ENCODE assay signal across 17 cellular contexts in the genomic region with DNA sequence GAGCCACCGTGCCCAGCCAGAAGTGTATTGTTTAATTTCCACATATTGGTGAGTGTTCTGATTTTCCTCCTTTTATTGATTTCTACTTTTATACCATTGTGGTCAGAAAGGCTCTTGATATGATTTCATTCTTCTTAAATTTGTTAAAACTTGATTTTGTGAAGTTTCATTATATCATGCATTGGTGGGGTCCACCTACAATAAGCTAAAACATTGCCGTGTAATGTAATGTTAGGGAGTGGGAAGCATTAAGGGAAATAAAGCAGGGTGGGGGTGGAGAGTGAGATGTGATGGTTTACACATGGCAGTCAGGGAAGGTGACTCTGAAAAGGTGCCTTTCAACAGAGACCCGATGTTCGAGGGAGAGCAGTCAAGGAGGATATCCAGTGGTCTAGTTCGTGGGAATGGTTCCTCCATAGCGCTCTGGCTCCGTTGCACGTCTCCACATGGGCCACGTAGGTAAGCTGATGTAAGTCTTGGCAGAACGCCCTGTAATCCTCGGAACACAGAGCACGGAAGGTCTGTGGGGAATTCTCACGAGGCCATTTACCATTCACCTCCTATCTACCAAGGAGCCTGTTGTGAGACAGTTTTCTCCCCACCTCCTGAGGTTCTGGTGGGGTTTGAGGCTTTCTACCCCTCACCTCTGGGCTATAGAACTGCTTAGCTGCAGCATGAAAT. TPM values are rescaled to one million over a fixed set of nuclear protein-coding genes. Genes with fewer than 3 reads are reported as not detected.
A peak's percentile ranks its signal among the peaks of the same experiment; 100 is the strongest.
DNase-seq lines count a peak whose midpoint lies in the region; ATAC-seq, FAIRE-seq and TF ChIP-seq lines count a peak whose summit lies in the region.
"Had no signal": no experiment of that assay in that cellular context is flagged by ENCODE, and none has a peak within 500 bp of the region (broad histone marks: within the 10 kb centered on the region; RNA-seq: fewer than 3 reads in every experiment).

No MANE protein-coding gene starts in this region.

- H3K4me1 ChIP-seq in HEK293 (ENCODE audit: control insufficient read depth, insufficient read depth, low read length) = no peaks in the 10 kb centered on the region
- peaks cover 4 to 34% (median 20%) of the 10 kb centered on the region in 4 donors for H3K4me1 ChIP-seq in esophagus muscularis mucosa
- no peaks in the 10 kb centered on the region for H3K4me1 ChIP-seq in pancreas

- ATAC-seq in pancreas = peak; percentile 71 to 82 (median 79)
- ATAC-seq in HG03095 (IDR thresholded peaks at IDR 0.05; ENCODE audit: unreplicated experiment) = no peak
- ATAC-seq: CD8-positive, alpha-beta T cell; effector memory CD8-positive, alpha-beta T cell had no signal

- DNase-seq in NCI-H69 (lab: John Stamatoyannopoulos, UW) (peak; percentile 72), esophagus muscularis mucosa (ENCODE audit: extremely low spot score) (no peak), pancreas (peak in 4 of 6 donors; percentile 59 to 74 (median 70)), SW480 (ENCODE audit: low spot score) (no peak), erythroblast (lab: John Stamatoyannopoulos, UW) (no peak), GM12892 (ENCODE audit: insufficient read length) (no peak)
- DNase-seq: activated CD4-positive, alpha-beta memory T cell treated with anti-CD3 and anti-CD28 coated beads for 36 hours; CD8-positive, alpha-beta T cell; effector memory CD8-positive, alpha-beta T cell; HCEC 1CT; NCI-H2227 treated with DMSO at 0.1 percent for 48 hours; T-helper 9 cell had no signal

- intact Hi-C loops in esophagus muscularis mucosa (cut with DNase I) = no loop called here
- intact Hi-C loops in pancreas (cut with DNase I) = no loop called here

- H3K36me3 ChIP-seq in HEK293 (ENCODE audit: control insufficient read depth in 2 of 2, insufficient read depth in 1 of 2, low read length in 2 of 2) = no peaks in the 10 kb centered on the region
- H3K36me3 ChIP-seq in esophagus muscularis mucosa = no peaks in the 10 kb centered on the region
- H3K36me3 ChIP-seq in pancreas = no peaks in the 10 kb centered on the region
- H3K36me3 ChIP-seq: neutrophil had no signal

- POLR2A ChIA-PET in HEK293 (lab: Yijun Ruan, JAX) = interaction anchor here (1.3 kb wide), 1 partner anchor 11 kb away, joined by 5 read pairs; no protein-coding TSS in a partner anchor

- TF ChIP-seq POLR2A in esophagus muscularis mucosa (IDR thresholded peaks at IDR 0.05; ENCODE audit: low read depth) (no peak), erythroblast (IDR thresholded peaks at IDR 0.05; ENCODE audit: low read length) (no peak), GM12892 (IDR thresholded peaks at IDR 0.05; ENCODE audit: low read depth, low read length) (no peak)

- no peak for TF ChIP-seq EP300 in esophagus muscularis mucosa (IDR thresholded peaks at IDR 0.05)

- H3K4me3 ChIP-seq in HEK293 (ENCODE audit: low read depth, low read length) = no peak overlapping the region
- H3K4me3 ChIP-seq in esophagus muscularis mucosa = peak overlapping the region in 2 of 4 donors; percentile 4 to 9
- H3K4me3 ChIP-seq in pancreas = peak overlapping the region in 3 of 4 donors; percentile 10 to 38 (median 32)
- H3K4me3 ChIP-seq: lung had no signal

- CTCF ChIA-PET in HEK293 (lab: Yijun Ruan, JAX) = interaction anchor here (0.6 to 0.7 kb wide), 2 partner anchors 36 to 1025 kb away, joined by 3 read pairs; no protein-coding TSS in a partner anchor

- H3K27me3 ChIP-seq in esophagus muscularis mucosa (no peaks in the 10 kb centered on the region), pancreas (no peaks in the 10 kb centered on the region)
- H3K27me3 ChIP-seq: neutrophil had no signal

- FAIRE-seq in pancreas (lab: Jason Lieb, UNC) (no peak), GM12892 (lab: Jason Lieb, UNC) (no peak)

- H3K9me3 ChIP-seq in HEK293 (ENCODE audit: control insufficient read depth, insufficient read depth, low read depth, low read length) (no peaks in the 10 kb centered on the region), esophagus muscularis mucosa (no peaks in the 10 kb centered on the region), pancreas (no peaks in the 10 kb centered on the region)
- H3K9me3 ChIP-seq: neutrophil had no signal

- TF ChIP-seq CTCF in HEK293 (tag by site-specific recombination; IDR thresholded peaks at IDR 0.05) (no peak), esophagus muscularis mucosa (IDR thresholded peaks at IDR 0.05) (no peak), pancreas (IDR thresholded peaks at IDR 0.05) (no peak)

- H3K27ac ChIP-seq in HEK293 (ENCODE audit: extremely low read depth, low read depth, low read length) (peak overlapping the region; percentile 34; the same call in 1 of the 2 replicates), esophagus muscularis mucosa (replicated peaks in 1 of 4) (peak overlapping the region; percentile 66 to 73 (median 69)), pancreas (peak overlapping the region; percentile 70 to 82 (median 78))
- H3K27ac ChIP-seq: HL-60 had no signal

- WGBS in esophagus muscularis mucosa = 61% methylated on average over 13 of the region's 13 CpGs
- WGBS in pancreas, 2 donors = 39 to 55% methylated on average over 13 of the region's 13 CpGs

TF ChIP-seq in HEK293, 187 proteins besides CTCF, POLR2A, EP300 and RAD21 (continues in another document):
- TF ChIP-seq ZNF514 (tag by site-specific recombination; IDR thresholded peaks at IDR 0.05) = no peak
- no peak for TF ChIP-seq ZNF548 (tag by site-specific recombination; IDR thresholded peaks at IDR 0.05)
- no peak for TF ChIP-seq ZNF10 (tag by site-specific recombination; IDR thresholded peaks at IDR 0.05)
- TF ChIP-seq ZFP41 (tag by site-specific recombination; IDR thresholded peaks at IDR 0.05; ENCODE audit: borderline replicate concordance) = no peak
- TF ChIP-seq, protein P1, sequence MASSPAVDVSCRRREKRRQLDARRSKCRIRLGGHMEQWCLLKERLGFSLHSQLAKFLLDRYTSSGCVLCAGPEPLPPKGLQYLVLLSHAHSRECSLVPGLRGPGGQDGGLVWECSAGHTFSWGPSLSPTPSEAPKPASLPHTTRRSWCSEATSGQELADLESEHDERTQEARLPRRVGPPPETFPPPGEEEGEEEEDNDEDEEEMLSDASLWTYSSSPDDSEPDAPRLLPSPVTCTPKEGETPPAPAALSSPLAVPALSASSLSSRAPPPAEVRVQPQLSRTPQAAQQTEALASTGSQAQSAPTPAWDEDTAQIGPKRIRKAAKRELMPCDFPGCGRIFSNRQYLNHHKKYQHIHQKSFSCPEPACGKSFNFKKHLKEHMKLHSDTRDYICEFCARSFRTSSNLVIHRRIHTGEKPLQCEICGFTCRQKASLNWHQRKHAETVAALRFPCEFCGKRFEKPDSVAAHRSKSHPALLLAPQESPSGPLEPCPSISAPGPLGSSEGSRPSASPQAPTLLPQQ (tag by site-specific recombination; IDR thresholded peaks at IDR 0.05) = peak; percentile 97
- TF ChIP-seq MEIS1 (CRISPR knock-in tag; IDR thresholded peaks at IDR 0.05; ENCODE audit: borderline replicate concordance) = no peak
- peak; percentile 67 for TF ChIP-seq ZBTB48 (tag by site-specific recombination; IDR thresholded peaks at IDR 0.05)
- TF ChIP-seq, protein P2, sequence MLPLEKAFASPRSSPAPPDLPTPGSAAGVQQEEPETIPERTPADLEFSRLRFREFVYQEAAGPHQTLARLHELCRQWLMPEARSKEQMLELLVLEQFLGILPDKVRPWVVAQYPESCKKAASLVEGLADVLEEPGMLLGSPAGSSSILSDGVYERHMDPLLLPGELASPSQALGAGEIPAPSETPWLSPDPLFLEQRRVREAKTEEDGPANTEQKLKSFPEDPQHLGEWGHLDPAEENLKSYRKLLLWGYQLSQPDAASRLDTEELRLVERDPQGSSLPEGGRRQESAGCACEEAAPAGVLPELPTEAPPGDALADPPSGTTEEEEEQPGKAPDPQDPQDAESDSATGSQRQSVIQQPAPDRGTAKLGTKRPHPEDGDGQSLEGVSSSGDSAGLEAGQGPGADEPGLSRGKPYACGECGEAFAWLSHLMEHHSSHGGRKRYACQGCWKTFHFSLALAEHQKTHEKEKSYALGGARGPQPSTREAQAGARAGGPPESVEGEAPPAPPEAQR (tag by site-specific recombination; IDR thresholded peaks at IDR 0.05) = no peak
- TF ChIP-seq, protein P3, sequence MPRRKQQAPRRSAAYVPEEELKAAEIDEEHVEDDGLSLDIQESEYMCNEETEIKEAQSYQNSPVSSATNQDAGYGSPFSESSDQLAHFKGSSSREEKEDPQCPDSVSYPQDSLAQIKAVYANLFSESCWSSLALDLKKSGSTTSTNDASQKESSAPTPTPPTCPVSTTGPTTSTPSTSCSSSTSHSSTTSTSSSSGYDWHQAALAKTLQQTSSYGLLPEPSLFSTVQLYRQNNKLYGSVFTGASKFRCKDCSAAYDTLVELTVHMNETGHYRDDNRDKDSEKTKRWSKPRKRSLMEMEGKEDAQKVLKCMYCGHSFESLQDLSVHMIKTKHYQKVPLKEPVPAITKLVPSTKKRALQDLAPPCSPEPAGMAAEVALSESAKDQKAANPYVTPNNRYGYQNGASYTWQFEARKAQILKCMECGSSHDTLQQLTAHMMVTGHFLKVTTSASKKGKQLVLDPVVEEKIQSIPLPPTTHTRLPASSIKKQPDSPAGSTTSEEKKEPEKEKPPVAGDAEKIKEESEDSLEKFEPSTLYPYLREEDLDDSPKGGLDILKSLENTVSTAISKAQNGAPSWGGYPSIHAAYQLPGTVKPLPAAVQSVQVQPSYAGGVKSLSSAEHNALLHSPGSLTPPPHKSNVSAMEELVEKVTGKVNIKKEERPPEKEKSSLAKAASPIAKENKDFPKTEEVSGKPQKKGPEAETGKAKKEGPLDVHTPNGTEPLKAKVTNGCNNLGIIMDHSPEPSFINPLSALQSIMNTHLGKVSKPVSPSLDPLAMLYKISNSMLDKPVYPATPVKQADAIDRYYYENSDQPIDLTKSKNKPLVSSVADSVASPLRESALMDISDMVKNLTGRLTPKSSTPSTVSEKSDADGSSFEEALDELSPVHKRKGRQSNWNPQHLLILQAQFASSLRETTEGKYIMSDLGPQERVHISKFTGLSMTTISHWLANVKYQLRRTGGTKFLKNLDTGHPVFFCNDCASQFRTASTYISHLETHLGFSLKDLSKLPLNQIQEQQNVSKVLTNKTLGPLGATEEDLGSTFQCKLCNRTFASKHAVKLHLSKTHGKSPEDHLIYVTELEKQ (tag by site-specific recombination; IDR thresholded peaks at IDR 0.05; ENCODE audit: borderline replicate concordance) = no peak
- no peak for TF ChIP-seq ZNF174 (tag by site-specific recombination; IDR thresholded peaks at IDR 0.05)

RNA-seq across cellular contexts. Expression of a gene that starts 7.7 kb away (rescaled TPM):
- total RNA-seq in esophagus muscularis mucosa (100 to 1,000 TPM; 123 to 166 (median 152) TPM), pancreas (100 to 1,000 TPM; 107 to 213 (median 150) TPM)
- 100 to 1,000 TPM; 422 to 552 TPM for polyA plus RNA-seq in pancreas
- polyA plus RNA-seq in GM12892 (2012; ENCODE audit: missing spikeins) = 49.5 TPM

RNA-seq across cellular contexts. Expression of a gene that starts 15.3 kb away (rescaled TPM):
- total RNA-seq in esophagus muscularis mucosa (100 to 1,000 TPM in 3 of 4 donors, 10 to 100 TPM in 1; 94.0 to 204 (median 156) TPM), pancreas (100 to 1,000 TPM in 3 of 6 donors, 10 to 100 TPM in 3; 42.0 to 314 (median 124) TPM)
- 100 to 1,000 TPM; 141 to 227 TPM for polyA plus RNA-seq in pancreas
- polyA plus RNA-seq in GM12892 (2012; ENCODE audit: missing spikeins) = 509 TPM

RNA-seq across cellular contexts. Expression of a gene that starts 50.1 kb away (rescaled TPM):
- 10 to 100 TPM; 10.3 to 22.4 (median 16.4) TPM for total RNA-seq in esophagus muscularis mucosa
- 1 to 10 TPM; 4.4 to 9.9 (median 5.5) TPM for total RNA-seq in pancreas
- polyA plus RNA-seq in pancreas = 1 to 10 TPM; 5.0 to 6.9 TPM
- 7.4 TPM for polyA plus RNA-seq in GM12892 (2012; ENCODE audit: missing spikeins)

Comparison
In these comparisons a context has a peak if more than half of its experiments do, and no peak if none do; other contexts are left out.
1. DNase-seq: peak in NCI-H69 (single experiment) and pancreas (4 of 6); none in esophagus muscularis mucosa (single experiment), SW480 (single experiment), erythroblast (0 of 2) and GM12892 (single experiment).
2. Peak in every context shown above with its lines, with median percentiles within 50 percentile points of each other: H3K27ac ChIP-seq.